10 cellular contexts compared by ENCODE assay signal in genomic region chr11:46676436-46677158, GRCh38. TPM values are rescaled to one million over a fixed set of nuclear protein-coding genes. Genes with fewer than 3 reads are reported as not detected.
DNase-seq lines count a peak whose midpoint lies in the region; ATAC-seq and TF ChIP-seq lines count a peak whose summit lies in the region.
"Had no signal": no experiment of that assay in that cellular context is flagged by ENCODE, and none has a peak within 500 bp of the region (broad histone marks: within the 10 kb centered on the region; RNA-seq: fewer than 3 reads in every experiment).

No MANE protein-coding gene starts in this region.

- TF ChIP-seq CTCF in CD4-positive, alpha-beta T cell (IDR thresholded peaks at IDR 0.05) = no peak
- TF ChIP-seq CTCF in dorsolateral prefrontal cortex (IDR thresholded peaks at IDR 0.05 in 54 of 56, conservative IDR thresholded peaks at IDR 0.05 in 2 of 56; ENCODE audit: low read depth in 1 of 56, partially characterized antibody in 56 of 56) (no peak), nephron progenitor cell (IDR thresholded peaks at IDR 0.05) (no peak)

- peaks cover 34% of the 10 kb centered on the region for H3K4me1 ChIP-seq in SJCRH30

- peaks cover 76% of the 10 kb centered on the region for H3K36me3 Mint-ChIP-seq in CD4-positive, alpha-beta T cell (ENCODE audit: low read depth)
- H3K36me3 Mint-ChIP-seq in nephron progenitor cell (ENCODE audit: low read depth) = peaks cover 29% of the 10 kb centered on the region

- CTCF ChIA-PET in CD4-positive, alpha-beta T cell (lab: Charles Lee) = no interaction called here

- no peak for DNase-seq in CD4-positive, alpha-beta T cell
- DNase-seq in NOMO-1 treated with DMSO at 0.1 percent for 48 hours (lab: John Stamatoyannopoulos, UW; ENCODE audit: unreplicated experiment) (peak; percentile 66), dorsolateral prefrontal cortex (no peak), nephron progenitor cell (no peak), A172 (ENCODE audit: low spot score) (no peak), SJCRH30 (no peak)
- no peak for DNase-seq in stimulated activated CD4-positive, alpha-beta T cell treated with anti-CD3 and anti-CD28 coated beads, Interleukin-12 subunit alpha, Interleukin-12 subunit beta, amount 100 ng/mL, for 4 hours
- DNase-seq: EL, NCI-H146 had no signal

- no peak for ATAC-seq in CD4-positive, alpha-beta T cell (ENCODE audit: poor library complexity)
- ATAC-seq in HG02973 (IDR thresholded peaks at IDR 0.05; ENCODE audit: unreplicated experiment) = no peak

- no peaks in the 10 kb centered on the region for H3K9me3 Mint-ChIP-seq in CD4-positive, alpha-beta T cell
- no peaks in the 10 kb centered on the region for H3K9me3 Mint-ChIP-seq in nephron progenitor cell

- peak overlapping the region; percentile 20 for H3K4me3 Mint-ChIP-seq in CD4-positive, alpha-beta T cell
- H3K4me3 Mint-ChIP-seq in nephron progenitor cell = peak overlapping the region; percentile 32

- H3K9me3 ChIP-seq in CD4-positive, alpha-beta T cell (ENCODE audit: control insufficient read depth, low read length) = no peaks in the 10 kb centered on the region
- H3K9me3 ChIP-seq in SJCRH30 (replicated peaks) = no peaks in the 10 kb centered on the region

- H3K27ac Mint-ChIP-seq in CD4-positive, alpha-beta T cell = peak overlapping the region; percentile 80
- H3K27ac Mint-ChIP-seq in nephron progenitor cell = peak overlapping the region; percentile 96

- POLR2A ChIA-PET in CD4-positive, alpha-beta T cell (lab: Charles Lee) = interaction anchor here (8.0 kb wide), 1 partner anchor 21 kb away, joined by 146 read pairs; the partner anchor contains the start of genes ARHGAP1 and ZNF408

- H3K4me3 ChIP-seq in dorsolateral prefrontal cortex (no peak overlapping the region), SJCRH30 (no peak overlapping the region)

- peaks cover 8% of the 10 kb centered on the region; the same call in 1 of the 2 replicates for H3K36me3 ChIP-seq in SJCRH30

- intact Hi-C loops in CD4-positive, alpha-beta T cell (cut with DNase I, micrococcal nuclease) = no loop called here
- intact Hi-C loops in dorsolateral prefrontal cortex (cut with DNase I) = no loop called here

- H3K4me1 Mint-ChIP-seq in CD4-positive, alpha-beta T cell (ENCODE audit: low read depth) = peaks cover 54% of the 10 kb centered on the region
- peaks cover 39% of the 10 kb centered on the region for H3K4me1 Mint-ChIP-seq in nephron progenitor cell

- H3K27me3 Mint-ChIP-seq in CD4-positive, alpha-beta T cell = no peaks in the 10 kb centered on the region
- no peaks in the 10 kb centered on the region for H3K27me3 Mint-ChIP-seq in nephron progenitor cell (ENCODE audit: low read depth, poor library complexity)

- H3K27me3 ChIP-seq in CD4-positive, alpha-beta T cell (ENCODE audit: control insufficient read depth, insufficient read depth, low read length) = no peaks in the 10 kb centered on the region
- no peaks in the 10 kb centered on the region for H3K27me3 ChIP-seq in dorsolateral prefrontal cortex
- H3K27me3 ChIP-seq in SJCRH30 = no peaks in the 10 kb centered on the region

- no peak overlapping the region for H3K27ac ChIP-seq in CD4-positive, alpha-beta T cell (ENCODE audit: low read depth, low read length)
- peak overlapping the region in 57 of 59 donors; percentile 34 to 96 (median 89) for H3K27ac ChIP-seq in dorsolateral prefrontal cortex
- H3K27ac ChIP-seq in SJCRH30 = no peak overlapping the region

RNA-seq across cellular contexts. Expression of gene ARHGAP1, which starts 23.8 kb away (rescaled TPM):
- total RNA-seq in CD4-positive, alpha-beta T cell = 10 to 100 TPM; 33.7 to 36.3 TPM
- total RNA-seq in dorsolateral prefrontal cortex = 100 to 1,000 TPM in 13 of 120 experiments, 10 to 100 TPM in 107; 52.6 to 143 (median 80.0) TPM
- total RNA-seq in A172 (2014; rRNA removed; shearing (Covaris generic)) = 44.0 and 47.6 TPM in 2 replicates
- 21.7 and 21.8 TPM in 2 replicates for total RNA-seq in SJCRH30 (2014; rRNA removed; shearing (Covaris generic))

RNA-seq across cellular contexts. Expression of gene ZNF408, which starts 24.2 kb away (rescaled TPM):
- 10 to 100 TPM; 22.7 to 23.0 TPM for total RNA-seq in CD4-positive, alpha-beta T cell
- 10 to 100 TPM in 20 of 120 experiments, 1 to 10 TPM in 100; 4.8 to 15.1 (median 8.4) TPM for total RNA-seq in dorsolateral prefrontal cortex
- 7.9 and 14.2 TPM in 2 replicates for total RNA-seq in A172 (2014; rRNA removed; shearing (Covaris generic))
- 8.5 and 8.7 TPM in 2 replicates for total RNA-seq in SJCRH30 (2014; rRNA removed; shearing (Covaris generic))

RNA-seq across cellular contexts. Expression of gene F2, which starts 42.4 kb away (rescaled TPM):
- total RNA-seq in CD4-positive, alpha-beta T cell = not detected
- 1 to 10 TPM in 10 of 120 experiments, under 1 TPM in 35, not detected in 75; 0.14 to 1.5 (median 0.67) TPM for total RNA-seq in dorsolateral prefrontal cortex
- not detected in 2 replicates for total RNA-seq in A172 (2014; rRNA removed; shearing (Covaris generic))
- total RNA-seq in SJCRH30 (2014; rRNA removed; shearing (Covaris generic)) = 0.06 and 0.15 TPM in 2 replicates

RNA-seq across cellular contexts. Expression of gene ATG13, which starts 59.2 kb away (rescaled TPM):
- total RNA-seq in CD4-positive, alpha-beta T cell = 100 to 1,000 TPM in 1 of 2 experiments, 10 to 100 TPM in 1; 95.7 to 102 TPM
- total RNA-seq in dorsolateral prefrontal cortex = 100 to 1,000 TPM; 107 to 201 (median 150) TPM
- total RNA-seq in A172 (2014; rRNA removed; shearing (Covaris generic)) = 66.5 and 93.3 TPM in 2 replicates
- total RNA-seq in SJCRH30 (2014; rRNA removed; shearing (Covaris generic)) = 77.4 and 83.6 TPM in 2 replicates

RNA-seq across cellular contexts. Expression of gene HARBI1, which starts 59.6 kb away (rescaled TPM):
- total RNA-seq in CD4-positive, alpha-beta T cell = 10 to 100 TPM; 18.2 to 18.7 TPM
- total RNA-seq in dorsolateral prefrontal cortex = 10 to 100 TPM in 23 of 120 experiments, 1 to 10 TPM in 97; 4.5 to 29.2 (median 8.0) TPM
- 5.2 and 7.4 TPM in 2 replicates for total RNA-seq in A172 (2014; rRNA removed; shearing (Covaris generic))
- total RNA-seq in SJCRH30 (2014; rRNA removed; shearing (Covaris generic)) = 8.4 and 9.3 TPM in 2 replicates

Comparison
In these comparisons a context has a peak if more than half of its experiments do, and no peak if none do; other contexts are left out.
1. H3K27ac ChIP-seq: peak in dorsolateral prefrontal cortex (57 of 59); none in CD4-positive, alpha-beta T cell (single experiment) and SJCRH30 (single experiment).